8 cellular contexts compared by ENCODE assay signal in genomic region chr1:32250893-32251716, GRCh38. TPM values are rescaled to one million over a fixed set of nuclear protein-coding genes. Genes with fewer than 3 reads are reported as not detected.
DNase-seq lines count a peak whose midpoint lies in the region; ATAC-seq, FAIRE-seq and TF ChIP-seq lines count a peak whose summit lies in the region.

TSS of gene LCK (plus strand) at chr1:32251265. CDS start at chr1:32274330, 23,065 bp downstream.

- peak within 1 kb of the TSS; percentile 100 for H3K27ac Mint-ChIP-seq in activated CD4-positive, alpha-beta T cell treated with anti-CD3 and anti-CD28 coated beads for 36 hours

- peaks cover 50% of the 10 kb centered on the region for H3K4me1 Mint-ChIP-seq in activated CD4-positive, alpha-beta T cell treated with anti-CD3 and anti-CD28 coated beads for 36 hours

- dilution Hi-C loops in endothelial cell of umbilical vein (cut with MboI; ENCODE audit: extremely low pct_ligation_motif_present, low sequenced_read_pairs), result no loop called here

- no peaks in the 10 kb centered on the region for H4K20me1 ChIP-seq in endothelial cell of umbilical vein (replicated peaks; ENCODE audit: control insufficient read depth, extremely low read depth, insufficient read depth, low read length)

- ATAC-seq in activated CD4-positive, alpha-beta T cell treated with anti-CD3 and anti-CD28 coated beads for 36 hours, result peak; percentile 27
- ATAC-seq in GM18498 (IDR thresholded peaks at IDR 0.05; ENCODE audit: unreplicated experiment) (no peak), HG02885 (IDR thresholded peaks at IDR 0.05; ENCODE audit: poor library complexity, unreplicated experiment) (no peak)

- no peak within 1 kb of the TSS for H3K4me3 ChIP-seq in endothelial cell of umbilical vein (replicated peaks in 1 of 3; ENCODE audit: insufficient read depth in 1 of 3, low read depth in 1 of 3, low read length in 3 of 3)

- H3K36me3 Mint-ChIP-seq in activated CD4-positive, alpha-beta T cell treated with anti-CD3 and anti-CD28 coated beads for 36 hours (ENCODE audit: low read depth), result peaks cover 42% of the 10 kb centered on the region

- no peaks in the 10 kb centered on the region for H3K36me3 ChIP-seq in endothelial cell of umbilical vein (ENCODE audit: control insufficient read depth in 2 of 2, extremely low read depth in 1 of 2, insufficient read depth in 2 of 2, low read length in 2 of 2)

- H3K9ac ChIP-seq in endothelial cell of umbilical vein (replicated peaks; ENCODE audit: extremely low read depth, insufficient read depth, low read length), result peak within 1 kb of the TSS; percentile 8

- CTCF ChIA-PET in activated CD4-positive, alpha-beta T cell treated with anti-CD3 and anti-CD28 coated beads for 36 hours (lab: Charles Lee), result interaction anchor here (1.0 to 5.9 kb wide), 8 partner anchors 7 to 143 kb away, joined by 3 to 45 read pairs (median 5); partner anchors contain the start of genes KPNA6 and TXLNA
- CTCF ChIA-PET in endothelial cell of umbilical vein (lab: Charles Lee), result interaction anchor here (1.0 to 6.3 kb wide), 5 partner anchors 8 to 65 kb away, joined by 3 to 73 read pairs (median 47); no protein-coding TSS in a partner anchor

- POLR2A ChIA-PET in activated CD4-positive, alpha-beta T cell treated with anti-CD3 and anti-CD28 coated beads for 36 hours (lab: Charles Lee), result interaction anchor here (0.5 to 3.4 kb wide), 10 partner anchors 9 to 318 kb away, joined by 3 to 14 read pairs (median 4); partner anchors contain the start of genes BSDC1 and HDAC1
- POLR2A ChIA-PET in endothelial cell of umbilical vein (lab: Charles Lee), result interaction anchor here (2.0 kb wide), 1 partner anchor 85 kb away, joined by 12 read pairs; the partner anchor contains the start of gene MARCKSL1

- peak within 1 kb of the TSS; percentile 77 for H3K27ac ChIP-seq in endothelial cell of umbilical vein (ENCODE audit: insufficient read depth, low read depth, low read length)

- no peak for TF ChIP-seq CTCF in endothelial cell of umbilical vein (IDR thresholded peaks at IDR 0.05; ENCODE audit: extremely low read depth in 1 of 2, insufficient read depth in 1 of 2, low read depth in 1 of 2, low read length in 2 of 2)

- no peaks in the 10 kb centered on the region for H3K9me3 ChIP-seq in endothelial cell of umbilical vein (replicated peaks; ENCODE audit: control insufficient read depth, insufficient read depth, low read length)

- peak within 1 kb of the TSS; percentile 91 for H3K4me3 Mint-ChIP-seq in activated CD4-positive, alpha-beta T cell treated with anti-CD3 and anti-CD28 coated beads for 36 hours

- no peak within 1 kb of the TSS for H3K4me2 ChIP-seq in endothelial cell of umbilical vein (ENCODE audit: insufficient read depth, low read length)

- intact Hi-C loops in activated CD4-positive, alpha-beta T cell treated with anti-CD3 and anti-CD28 coated beads for 36 hours (cut with DNase I, micrococcal nuclease), result loop anchor here (1.0 to 10.0 kb wide), 9 partner anchors 22 to 374 kb away; partner anchors contain the start of genes BSDC1 (in 1 of the 2), EIF3I (in 1 of the 2), KHDRBS1 (in 1 of the 2) and MARCKSL1 (in 1 of the 2)
- intact Hi-C loops in endothelial cell of umbilical vein (cut with micrococcal nuclease), result loop anchor here (1.0 kb wide), 3 partner anchors 10 to 41 kb away; partner anchors contain the start of gene HDAC1

- TF ChIP-seq POLR2A in GM19099 (IDR thresholded peaks at IDR 0.05; ENCODE audit: extremely low read depth, insufficient read length, low read depth) (peak; percentile 75), endothelial cell of umbilical vein (IDR thresholded peaks at IDR 0.05; ENCODE audit: low read depth, low read length) (no peak)

- H3K79me2 ChIP-seq in endothelial cell of umbilical vein (ENCODE audit: control insufficient read depth, insufficient read depth, low read length), result no peaks in the 10 kb centered on the region

- H3K4me1 ChIP-seq in endothelial cell of umbilical vein (ENCODE audit: control insufficient read depth, extremely low read depth, insufficient read depth, low read length), result peaks cover 47% of the 10 kb centered on the region

- no peaks in the 10 kb centered on the region for H3K9me3 Mint-ChIP-seq in activated CD4-positive, alpha-beta T cell treated with anti-CD3 and anti-CD28 coated beads for 36 hours (ENCODE audit: low read depth)

- no peaks in the 10 kb centered on the region for H3K27me3 ChIP-seq in endothelial cell of umbilical vein (ENCODE audit: control insufficient read depth in 2 of 2, insufficient read depth in 2 of 2, low read length in 2 of 2)

- DNase-seq in activated CD4-positive, alpha-beta T cell treated with anti-CD3 and anti-CD28 coated beads for 36 hours, result peak; percentile 88
- DNase-seq in endothelial cell of umbilical vein (ENCODE audit: low read depth, low spot score), result no peak
- peak; percentile 71 for DNase-seq in stimulated activated CD4-positive, alpha-beta T cell treated with anti-CD3 and anti-CD28 coated beads, Interleukin-4, amount 100 ng/mL, for 24 hours
- no peak for DNase-seq in NCI-H2196 treated with DMSO at 0.1 percent for 48 hours (lab: John Stamatoyannopoulos, UW; ENCODE audit: unreplicated experiment)
- no peak for DNase-seq in NCI-H345 (lab: John Stamatoyannopoulos, UW)

- H2AFZ ChIP-seq in endothelial cell of umbilical vein (ENCODE audit: low read depth, low read length), result no peak within 1 kb of the TSS

- H3K9me1 ChIP-seq in endothelial cell of umbilical vein (replicated peaks; ENCODE audit: control insufficient read depth, extremely low read depth, insufficient read depth, low read length), result no peaks in the 10 kb centered on the region

- H3K27me3 Mint-ChIP-seq in activated CD4-positive, alpha-beta T cell treated with anti-CD3 and anti-CD28 coated beads for 36 hours, result no peaks in the 10 kb centered on the region

- BruUV-seq in endothelial cell of umbilical vein (replicated peaks; lab: Mats Ljungman, UMichigan), result no TSS peak

- FAIRE-seq in endothelial cell of umbilical vein (lab: Jason Lieb, UNC), result no peak

TF ChIP-seq in endothelial cell of umbilical vein, 7 proteins besides CTCF, POLR2A, EP300 and RAD21:
- no peak for TF ChIP-seq FOS (IDR thresholded peaks at IDR 0.05; ENCODE audit: borderline replicate concordance, insufficient read depth, low read length)
- TF ChIP-seq EZH2 (IDR thresholded peaks at IDR 0.05; ENCODE audit: borderline replicate concordance, low read depth, low read length, severe bottlenecking), result no peak
- no peak for TF ChIP-seq GATA2 (IDR thresholded peaks at IDR 0.05; ENCODE audit: insufficient read depth, insufficient read length, low read depth, low read length)
- TF ChIP-seq MYC (IDR thresholded peaks at IDR 0.05; ENCODE audit: low read depth, low read length), result no peak
- TF ChIP-seq MAX (IDR thresholded peaks at IDR 0.05; ENCODE audit: insufficient read depth, insufficient read length), result no peak
- no peak for TF ChIP-seq POLR2AphosphoS5 (IDR thresholded peaks at IDR 0.05; ENCODE audit: insufficient read depth, low read depth, low read length)
- no peak for TF ChIP-seq JUN (IDR thresholded peaks at IDR 0.05; ENCODE audit: borderline replicate concordance, insufficient read depth, insufficient read length, low read depth)

RNA-seq across cellular contexts. Expression of gene LCK, which starts in this region (rescaled TPM):
- total RNA-seq in activated CD4-positive, alpha-beta T cell treated with anti-CD3 and anti-CD28 coated beads for 36 hours, result 100 to 1,000 TPM; 179 to 220 TPM
- not detected in 2 replicates for total RNA-seq in endothelial cell of umbilical vein
- polyA plus RNA-seq in endothelial cell of umbilical vein, result 0.06 and 0.08 TPM in 2 replicates
- polyA plus RNA-seq in endothelial cell of umbilical vein (2011; cell fraction: cytosol; rRNA removed), result 0.03 and 0.12 TPM in 2 replicates
- polyA plus RNA-seq in endothelial cell of umbilical vein (2011; cell fraction: nucleus; rRNA removed), result not detected in 2 replicates
- polyA plus RNA-seq in endothelial cell of umbilical vein (2012), result not detected in 2 replicates
- polyA minus RNA-seq in endothelial cell of umbilical vein, result 0.36 TPM in 1 of 2 replicates, not detected in the other
- not detected for polyA minus RNA-seq in endothelial cell of umbilical vein (2011; cell fraction: cytosol; rRNA and poly(A)+ RNA removed)
- not detected in 2 replicates for polyA minus RNA-seq in endothelial cell of umbilical vein (2011; cell fraction: nucleus; rRNA and poly(A)+ RNA removed)

Comparison
In these comparisons a context has a peak if more than half of its experiments do, and no peak if none do; other contexts are left out.
1. RNA of gene LCK (total RNA-seq): 179 to 220 TPM in activated CD4-positive, alpha-beta T cell treated with anti-CD3 and anti-CD28 coated beads for 36 hours; not detected in endothelial cell of umbilical vein; every median in the first group is over 100 times any median in the second.
2. DNase-seq: peak in activated CD4-positive, alpha-beta T cell treated with anti-CD3 and anti-CD28 coated beads for 36 hours (single experiment) and stimulated activated CD4-positive, alpha-beta T cell treated with anti-CD3 and anti-CD28 coated beads, Interleukin-4, amount 100 ng/mL, for 24 hours (single experiment); none in endothelial cell of umbilical vein (single experiment), NCI-H2196 treated with DMSO at 0.1 percent for 48 hours (single experiment) and NCI-H345 (single experiment).